In the genomic region with DNA sequence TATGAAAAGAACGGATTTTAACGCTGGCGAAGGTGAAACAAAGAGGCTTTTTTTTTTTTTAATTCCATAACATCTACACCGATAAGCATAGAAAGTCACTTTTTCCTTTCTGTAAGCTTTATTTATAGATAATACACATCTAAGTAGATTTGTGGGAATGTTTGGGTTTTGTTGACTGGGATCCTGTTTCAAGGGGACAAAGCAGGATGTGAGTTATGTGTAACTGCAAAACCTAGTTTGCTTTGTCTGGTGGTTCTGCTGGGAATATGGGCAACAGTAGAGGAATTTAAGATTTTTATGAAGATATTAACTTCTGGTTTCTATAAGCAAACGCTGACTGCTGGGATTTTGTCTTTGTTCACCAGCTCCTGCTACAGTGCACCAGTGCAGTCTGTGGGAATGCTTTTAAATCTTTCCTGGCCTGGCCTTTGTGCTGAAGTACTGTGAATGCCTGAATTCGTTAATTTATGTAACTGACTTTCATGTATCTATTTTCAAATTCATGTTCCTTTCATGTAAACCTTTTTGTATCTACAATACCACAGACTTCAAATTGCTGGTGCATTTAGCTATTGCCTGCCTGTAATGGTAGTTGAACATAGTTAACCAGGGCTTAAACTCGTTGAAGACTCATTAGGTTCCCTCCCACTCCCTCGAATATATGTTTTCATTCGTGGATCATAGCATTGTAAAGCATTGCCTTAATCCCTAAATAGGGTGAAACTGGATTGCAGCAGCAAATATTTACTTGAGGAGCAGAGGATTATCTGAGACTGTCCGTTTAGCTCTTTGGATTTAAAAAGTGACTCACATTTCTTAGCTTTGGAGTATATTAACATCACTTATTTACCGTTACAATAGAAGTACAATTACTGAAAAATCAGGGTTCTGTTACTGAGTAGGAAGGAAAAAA, we compare ENCODE assay signal across 8 cellular contexts. TPM values are rescaled to one million over a fixed set of nuclear protein-coding genes. Genes with fewer than 3 reads are reported as not detected.
A peak's percentile ranks its signal among the peaks of the same experiment; 100 is the strongest.
DNase-seq lines count a peak whose midpoint lies in the region; ATAC-seq and TF ChIP-seq lines count a peak whose summit lies in the region.

No MANE protein-coding gene starts in this region.

- no peaks in the 10 kb centered on the region for H3K36me3 ChIP-seq in heart right ventricle
- H3K36me3 ChIP-seq in adrenal gland (replicated peaks in 1 of 2), result no peaks in the 10 kb centered on the region
- H3K36me3 ChIP-seq in suprapubic skin, result no peaks in the 10 kb centered on the region

- H3K9me3 ChIP-seq in heart right ventricle, result peaks cover 0 to 7% (median 0%) of the 10 kb centered on the region in 11 donors
- no peaks in the 10 kb centered on the region for H3K9me3 ChIP-seq in adrenal gland (replicated peaks in 1 of 3)
- no peaks in the 10 kb centered on the region for H3K9me3 ChIP-seq in suprapubic skin

- H3K27me3 ChIP-seq in heart right ventricle (no peaks in the 10 kb centered on the region), adrenal gland (no peaks in the 10 kb centered on the region), suprapubic skin (no peaks in the 10 kb centered on the region)

- TF ChIP-seq EP300 in suprapubic skin (IDR thresholded peaks at IDR 0.05), result no peak

- 12 to 15% methylated on average over 11 of the region's 11 CpGs for WGBS in heart right ventricle, 2 donors
- WGBS in adrenal gland, 4 donors, result 11 to 21% (median 14%) methylated on average over 11 of the region's 11 CpGs
- WGBS in suprapubic skin, result 18% methylated on average over 11 of the region's 11 CpGs

- peak overlapping the region; percentile 67 to 98 (median 86) for H3K4me3 ChIP-seq in heart right ventricle
- H3K4me3 ChIP-seq in adrenal gland, result peak overlapping the region in 3 of 4 donors; percentile 8 to 91 (median 84)
- H3K4me3 ChIP-seq in suprapubic skin, result peak overlapping the region; percentile 96

- no peak for TF ChIP-seq POLR2A in adrenal gland (IDR thresholded peaks at IDR 0.05)
- no peak for TF ChIP-seq POLR2A in suprapubic skin (IDR thresholded peaks at IDR 0.05)

- H3K4me1 ChIP-seq in heart right ventricle (peaks cover 0 to 55% (median 34%) of the 10 kb centered on the region in 9 donors), adrenal gland (replicated peaks in 1 of 2) (peaks cover 16 to 37% of the 10 kb centered on the region in 2 donors), suprapubic skin (peaks cover 31% of the 10 kb centered on the region)

- H3K27ac ChIP-seq in heart right ventricle, result peak overlapping the region; percentile 24 to 95 (median 90)
- H3K27ac ChIP-seq in adrenal gland, result peak overlapping the region in 2 of 5 donors; percentile 95 to 96
- no peak overlapping the region for H3K27ac ChIP-seq in suprapubic skin

- TF ChIP-seq CTCF in heart right ventricle (IDR thresholded peaks at IDR 0.05), result no peak
- no peak for TF ChIP-seq CTCF in adrenal gland (IDR thresholded peaks at IDR 0.05)
- no peak for TF ChIP-seq CTCF in suprapubic skin (IDR thresholded peaks at IDR 0.05)

- in situ Hi-C loops in ACHN (cut with HindIII; ENCODE audit: low pct_ligation_motif_present, low pct_unique_long_range_greater_than_20kb, low sequenced_read_pairs), result no loop called here

- intact Hi-C loops in heart right ventricle (cut with DNase I), result loop anchor here in 8 of 10 donors (2.0 to 10.0 kb wide), 7 partner anchors 16 to 168 kb away; a partner anchor contains a TSS
- intact Hi-C loops in left cardiac atrium (cut with DNase I), result loop anchor here (1.0 to 10.0 kb wide), 3 partner anchors 68 to 138 kb away; a partner anchor contains a TSS
- intact Hi-C loops in adrenal gland (cut with DNase I), result loop anchor here (5.0 to 10.0 kb wide), 2 partner anchors 75 to 78 kb away; a partner anchor contains a TSS

- DNase-seq in heart right ventricle (no peak), left cardiac atrium (no peak), adrenal gland (no peak), kidney tubule cell (ENCODE audit: low spot score) (peak; percentile 21), suprapubic skin (ENCODE audit: low spot score in 2 of 2) (no peak), NCI-H748 (lab: John Stamatoyannopoulos, UW; ENCODE audit: unreplicated experiment) (no peak), ACHN (no peak)
- DNase-seq in activated CD8-positive, alpha-beta memory T cell treated with anti-CD3 and anti-CD28 coated beads, Interleukin-2, amount 50 U/mL, for 48 hours, result no peak

- ATAC-seq in heart right ventricle (no peak), left cardiac atrium (no peak)

RNA-seq across cellular contexts. Expression of a gene that starts 1.5 kb away (rescaled TPM):
- total RNA-seq in heart right ventricle (100 to 1,000 TPM in 9 of 10 donors, 10 to 100 TPM in 1; 86.3 to 159 (median 146) TPM), left cardiac atrium (10 to 100 TPM; 68.3 to 81.6 TPM), adrenal gland (10 to 100 TPM; 28.8 to 74.9 (median 49.2) TPM), suprapubic skin (10 to 100 TPM; 18.5 to 27.2 (median 26.8) TPM)
- polyA plus RNA-seq in heart right ventricle (10 to 100 TPM; 27.1 to 55.2 TPM), adrenal gland (10 to 100 TPM; 13.5 to 38.4 (median 34.0) TPM)
